In genomic region chr2:183078163-183078466, GRCh38 we compare ENCODE assay signal across 1 cellular context.
TF ChIP-seq lines count a peak whose summit lies in the region.

No MANE protein-coding gene starts in this region.

TF ChIP-seq in GM12878, 131 proteins besides CTCF, POLR2A, EP300 and RAD21:
- TF ChIP-seq, protein P1, sequence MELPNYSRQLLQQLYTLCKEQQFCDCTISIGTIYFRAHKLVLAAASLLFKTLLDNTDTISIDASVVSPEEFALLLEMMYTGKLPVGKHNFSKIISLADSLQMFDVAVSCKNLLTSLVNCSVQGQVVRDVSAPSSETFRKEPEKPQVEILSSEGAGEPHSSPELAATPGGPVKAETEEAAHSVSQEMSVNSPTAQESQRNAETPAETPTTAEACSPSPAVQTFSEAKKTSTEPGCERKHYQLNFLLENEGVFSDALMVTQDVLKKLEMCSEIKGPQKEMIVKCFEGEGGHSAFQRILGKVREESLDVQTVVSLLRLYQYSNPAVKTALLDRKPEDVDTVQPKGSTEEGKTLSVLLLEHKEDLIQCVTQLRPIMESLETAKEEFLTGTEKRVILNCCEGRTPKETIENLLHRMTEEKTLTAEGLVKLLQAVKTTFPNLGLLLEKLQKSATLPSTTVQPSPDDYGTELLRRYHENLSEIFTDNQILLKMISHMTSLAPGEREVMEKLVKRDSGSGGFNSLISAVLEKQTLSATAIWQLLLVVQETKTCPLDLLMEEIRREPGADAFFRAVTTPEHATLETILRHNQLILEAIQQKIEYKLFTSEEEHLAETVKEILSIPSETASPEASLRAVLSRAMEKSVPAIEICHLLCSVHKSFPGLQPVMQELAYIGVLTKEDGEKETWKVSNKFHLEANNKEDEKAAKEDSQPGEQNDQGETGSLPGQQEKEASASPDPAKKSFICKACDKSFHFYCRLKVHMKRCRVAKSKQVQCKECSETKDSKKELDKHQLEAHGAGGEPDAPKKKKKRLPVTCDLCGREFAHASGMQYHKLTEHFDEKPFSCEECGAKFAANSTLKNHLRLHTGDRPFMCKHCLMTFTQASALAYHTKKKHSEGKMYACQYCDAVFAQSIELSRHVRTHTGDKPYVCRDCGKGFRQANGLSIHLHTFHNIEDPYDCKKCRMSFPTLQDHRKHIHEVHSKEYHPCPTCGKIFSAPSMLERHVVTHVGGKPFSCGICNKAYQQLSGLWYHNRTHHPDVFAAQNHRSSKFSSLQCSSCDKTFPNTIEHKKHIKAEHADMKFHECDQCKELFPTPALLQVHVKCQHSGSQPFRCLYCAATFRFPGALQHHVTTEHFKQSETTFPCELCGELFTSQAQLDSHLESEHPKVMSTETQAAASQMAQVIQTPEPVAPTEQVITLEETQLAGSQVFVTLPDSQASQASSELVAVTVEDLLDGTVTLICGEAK (IDR thresholded peaks at IDR 0.05; ENCODE audit: borderline replicate concordance): peak; percentile 18; the same call in 1 of the 2 replicates
- no peak for TF ChIP-seq SIN3A (IDR thresholded peaks at IDR 0.05; ENCODE audit: low read depth, low read length)
